ENCODE assay signal across 20 cellular contexts in genomic region chr17:19671433-19671832, GRCh38. TPM values are rescaled to one million over a fixed set of nuclear protein-coding genes. Genes with fewer than 3 reads are reported as not detected.
DNase-seq lines count a peak whose midpoint lies in the region; ATAC-seq and TF ChIP-seq lines count a peak whose summit lies in the region.
"Had no signal": no experiment of that assay in that cellular context is flagged by ENCODE, and none has a peak within 500 bp of the region (broad histone marks: within the 10 kb centered on the region; RNA-seq: fewer than 3 reads in every experiment).

No MANE protein-coding gene starts in this region.

- H3K36me3 Mint-ChIP-seq in memory B cell, result peaks cover 15% of the 10 kb centered on the region
- H3K36me3 Mint-ChIP-seq in activated CD4-positive, alpha-beta T cell treated with anti-CD3 and anti-CD28 coated beads, Interleukin-2, amount 10 ng/mL, durations not matched to agents 7 days and 5 days (ENCODE audit: low read depth), result peaks cover 2% of the 10 kb centered on the region
- peaks cover 9% of the 10 kb centered on the region for H3K36me3 Mint-ChIP-seq in activated naive CD8-positive, alpha-beta T cell treated with anti-CD3 and anti-CD28 coated beads for 36 hours
- H3K36me3 Mint-ChIP-seq: stimulated activated effector memory CD8-positive, alpha-beta T cell treated with anti-CD3 and anti-CD28 coated beads, Interleukin-12 subunit alpha, Interleukin-12 subunit beta, amount 100 ng/mL, for 72 hours had no signal

- no peak overlapping the region for H3K4me3 ChIP-seq in PC-9
- no peak overlapping the region for H3K4me3 ChIP-seq in fibroblast of the aortic adventitia (ENCODE audit: low read depth, low read length)
- H3K4me3 ChIP-seq: neural progenitor cell, tibial artery had no signal

- intact Hi-C loops in PC-9 (cut with micrococcal nuclease; ENCODE audit: unreplicated experiment), result no loop called here

- 0 out of 2 replicates have a peak, but pooled peaks cover 10% of the 10 kb centered on the region for H3K4me1 ChIP-seq in PC-9 (replicated peaks; ENCODE audit: insufficient read depth)
- H3K4me1 ChIP-seq: neural progenitor cell had no signal

- POLR2A ChIA-PET in PC-9 (lab: Charles Lee; ENCODE audit: unreplicated experiment), result interaction anchor here (0.5 to 0.6 kb wide), 2 partner anchors 215 to 287 kb away, joined by 3 to 4 read pairs; no protein-coding TSS in a partner anchor
- POLR2A ChIA-PET in activated CD4-positive, alpha-beta T cell treated with anti-CD3 and anti-CD28 coated beads, Interleukin-2, amount 10 ng/mL, durations not matched to agents 7 days and 5 days (lab: Charles Lee), result no interaction called here

- TF ChIP-seq CTCF in PC-9 (conservative IDR thresholded peaks at IDR 0.05) (no peak), fibroblast of the aortic adventitia (IDR thresholded peaks at IDR 0.05; ENCODE audit: insufficient read depth, low read length) (no peak)

- no peaks in the 10 kb centered on the region for H3K9me3 ChIP-seq in PC-9 (ENCODE audit: insufficient read depth, low read depth)
- H3K9me3 ChIP-seq: tibial artery had no signal

- H3K27ac ChIP-seq in PC-9 (0 out of 2 replicates have a peak overlapping the region, but pooled peaks have one; percentile 10), temporal lobe (ENCODE audit: low read depth, low read length) (peak overlapping the region; percentile 53)
- H3K27ac ChIP-seq: neural progenitor cell, tibial artery had no signal

- H4K20me1 ChIP-seq in PC-9 (ENCODE audit: insufficient read depth), result 0 out of 2 replicates have a peak, but pooled peaks cover under 1% of the 10 kb centered on the region

- DNase-seq in PC-9, result no peak
- peak; percentile 11 for DNase-seq in fibroblast of the aortic adventitia (ENCODE audit: low read depth)
- no peak for DNase-seq in memory B cell (ENCODE audit: low spot score in 2 of 2)
- no peak for DNase-seq in NCI-H1417 treated with DMSO at 0.1 percent for 48 hours (lab: John Stamatoyannopoulos, UW)
- DNase-seq in activated CD4-positive, alpha-beta T cell treated with anti-CD3 and anti-CD28 coated beads, Interleukin-2, amount 10 ng/mL, durations not matched to agents 7 days and 5 days, result no peak
- no peak for DNase-seq in activated naive CD8-positive, alpha-beta T cell treated with anti-CD3 and anti-CD28 coated beads for 36 hours
- DNase-seq in NCI-H1436 (lab: John Stamatoyannopoulos, UW), result no peak
- DNase-seq: activated CD4-positive, alpha-beta memory T cell treated with anti-CD3 and anti-CD28 coated beads for 36 hours; activated naive CD4-positive, alpha-beta T cell; activated T-cell treated with anti-CD3 and anti-CD28 coated beads for 4 hours; COR-L47; NCI-H1092; NCI-H2081 treated with DMSO at 0.1 percent for 48 hours; NCI-H524; SIG-M5 had no signal

- CTCF ChIA-PET in PC-9 (lab: Charles Lee), result interaction anchor here (0.5 kb wide), 1 partner anchor 48 kb away, joined by 3 read pairs; no protein-coding TSS in a partner anchor
- CTCF ChIA-PET in activated CD4-positive, alpha-beta T cell treated with anti-CD3 and anti-CD28 coated beads, Interleukin-2, amount 10 ng/mL, durations not matched to agents 7 days and 5 days (lab: Charles Lee), result no interaction called here

- no peak overlapping the region for H2AFZ ChIP-seq in PC-9
- H2AFZ ChIP-seq: neural progenitor cell had no signal

- peaks cover 69% of the 10 kb centered on the region for H3K36me3 ChIP-seq in PC-9 (ENCODE audit: low read depth)

- no peaks in the 10 kb centered on the region for H3K9me2 ChIP-seq in PC-9 (ENCODE audit: insufficient read depth)

- H3K27ac Mint-ChIP-seq in memory B cell, result peak overlapping the region; percentile 60
- no peak overlapping the region for H3K27ac Mint-ChIP-seq in activated CD4-positive, alpha-beta T cell treated with anti-CD3 and anti-CD28 coated beads, Interleukin-2, amount 10 ng/mL, durations not matched to agents 7 days and 5 days
- H3K27ac Mint-ChIP-seq in activated naive CD8-positive, alpha-beta T cell treated with anti-CD3 and anti-CD28 coated beads for 36 hours, result no peak overlapping the region
- H3K27ac Mint-ChIP-seq: activated CD4-positive, alpha-beta memory T cell treated with anti-CD3 and anti-CD28 coated beads for 36 hours had no signal

- peaks cover 12% of the 10 kb centered on the region for H3K79me2 ChIP-seq in PC-9 (ENCODE audit: low read depth)

- H3K4me3 Mint-ChIP-seq in memory B cell, result no peak overlapping the region
- H3K4me3 Mint-ChIP-seq in activated CD4-positive, alpha-beta T cell treated with anti-CD3 and anti-CD28 coated beads, Interleukin-2, amount 10 ng/mL, durations not matched to agents 7 days and 5 days, result no peak overlapping the region
- H3K4me3 Mint-ChIP-seq in activated naive CD8-positive, alpha-beta T cell treated with anti-CD3 and anti-CD28 coated beads for 36 hours, result no peak overlapping the region
- H3K4me3 Mint-ChIP-seq: activated CD4-positive, alpha-beta memory T cell treated with anti-CD3 and anti-CD28 coated beads for 36 hours; stimulated activated effector memory CD8-positive, alpha-beta T cell treated with anti-CD3 and anti-CD28 coated beads, Interleukin-12 subunit alpha, Interleukin-12 subunit beta, amount 100 ng/mL, for 72 hours had no signal

- no TSS peak for BruUV-seq in PC-9 (replicated peaks; lab: Mats Ljungman, UMichigan)

- peaks cover 9% of the 10 kb centered on the region for H3K4me1 Mint-ChIP-seq in memory B cell
- no peaks in the 10 kb centered on the region for H3K4me1 Mint-ChIP-seq in activated CD4-positive, alpha-beta T cell treated with anti-CD3 and anti-CD28 coated beads, Interleukin-2, amount 10 ng/mL, durations not matched to agents 7 days and 5 days
- H3K4me1 Mint-ChIP-seq in activated naive CD8-positive, alpha-beta T cell treated with anti-CD3 and anti-CD28 coated beads for 36 hours, result no peaks in the 10 kb centered on the region
- H3K4me1 Mint-ChIP-seq: stimulated activated effector memory CD8-positive, alpha-beta T cell treated with anti-CD3 and anti-CD28 coated beads, Interleukin-12 subunit alpha, Interleukin-12 subunit beta, amount 100 ng/mL, for 72 hours had no signal

- peaks cover 46% of the 10 kb centered on the region for H3F3A ChIP-seq in PC-9 (ENCODE audit: insufficient read depth, low read depth)

- ATAC-seq in memory B cell (ENCODE audit: low read depth), result no peak
- ATAC-seq: stimulated activated effector memory CD8-positive, alpha-beta T cell treated with anti-CD3 and anti-CD28 coated beads, Interleukin-12 subunit alpha, Interleukin-12 subunit beta, amount 100 ng/mL, for 72 hours had no signal

- no peaks in the 10 kb centered on the region for H3K9me3 Mint-ChIP-seq in memory B cell
- no peaks in the 10 kb centered on the region for H3K9me3 Mint-ChIP-seq in activated CD4-positive, alpha-beta T cell treated with anti-CD3 and anti-CD28 coated beads, Interleukin-2, amount 10 ng/mL, durations not matched to agents 7 days and 5 days
- no peaks in the 10 kb centered on the region for H3K9me3 Mint-ChIP-seq in activated naive CD8-positive, alpha-beta T cell treated with anti-CD3 and anti-CD28 coated beads for 36 hours
- H3K9me3 Mint-ChIP-seq: activated CD4-positive, alpha-beta memory T cell treated with anti-CD3 and anti-CD28 coated beads for 36 hours; stimulated activated effector memory CD8-positive, alpha-beta T cell treated with anti-CD3 and anti-CD28 coated beads, Interleukin-12 subunit alpha, Interleukin-12 subunit beta, amount 100 ng/mL, for 72 hours had no signal

- no peaks in the 10 kb centered on the region for H3K27me3 ChIP-seq in PC-9 (ENCODE audit: insufficient read depth, low read depth)
- H3K27me3 ChIP-seq: neural progenitor cell, tibial artery had no signal

- H3K27me3 Mint-ChIP-seq in memory B cell, result no peaks in the 10 kb centered on the region
- no peaks in the 10 kb centered on the region for H3K27me3 Mint-ChIP-seq in activated CD4-positive, alpha-beta T cell treated with anti-CD3 and anti-CD28 coated beads, Interleukin-2, amount 10 ng/mL, durations not matched to agents 7 days and 5 days
- H3K27me3 Mint-ChIP-seq in activated naive CD8-positive, alpha-beta T cell treated with anti-CD3 and anti-CD28 coated beads for 36 hours, result no peaks in the 10 kb centered on the region
- H3K27me3 Mint-ChIP-seq: activated CD4-positive, alpha-beta memory T cell treated with anti-CD3 and anti-CD28 coated beads for 36 hours had no signal

- H3K4me2 ChIP-seq in PC-9, result no peak overlapping the region
- H3K4me2 ChIP-seq: neural progenitor cell had no signal

RNA-seq across cellular contexts. Expression of gene ALDH3A2, which starts 22.9 kb away (rescaled TPM):
- total RNA-seq in PC-9 (2021), result 271 and 290 TPM in 2 replicates
- 59.7 and 165 TPM in 2 replicates for total RNA-seq in fibroblast of the aortic adventitia (ENCODE audit: low replicate concordance)
- 55.8 TPM for total RNA-seq in temporal lobe
- 10 to 100 TPM; 21.3 to 25.8 TPM for total RNA-seq in activated CD4-positive, alpha-beta T cell treated with anti-CD3 and anti-CD28 coated beads, Interleukin-2, amount 10 ng/mL, durations not matched to agents 7 days and 5 days
- total RNA-seq in activated naive CD8-positive, alpha-beta T cell treated with anti-CD3 and anti-CD28 coated beads for 36 hours, result 10 to 100 TPM; 22.0 to 26.0 TPM

RNA-seq across cellular contexts. Expression of gene SLC47A2, which starts 45.0 kb away (rescaled TPM):
- 38.9 and 42.6 TPM in 2 replicates for total RNA-seq in PC-9 (2021)
- total RNA-seq in fibroblast of the aortic adventitia (ENCODE audit: low replicate concordance), result 0.33 TPM in 1 of 2 replicates, not detected in the other
- 0.74 TPM for total RNA-seq in temporal lobe
- total RNA-seq in activated CD4-positive, alpha-beta T cell treated with anti-CD3 and anti-CD28 coated beads, Interleukin-2, amount 10 ng/mL, durations not matched to agents 7 days and 5 days, result not detected
- total RNA-seq in activated naive CD8-positive, alpha-beta T cell treated with anti-CD3 and anti-CD28 coated beads for 36 hours, result not detected
- total RNA-seq: activated CD4-positive, alpha-beta memory T cell treated with anti-CD3 and anti-CD28 coated beads for 36 hours; T-helper 1 cell treated with Interleukin-12 subunit alpha and Interleukin-12 subunit beta and Interleukin-4 antibody, amounts not matched to agents 30 ng/mL and 1 ng/mL, for 36 hours had no signal

Comparison
In these comparisons a context has a peak if more than half of its experiments do, and no peak if none do; other contexts are left out.
1. RNA of gene SLC47A2, which starts 45.0 kb away (total RNA-seq): 38.9 to 42.6 TPM in PC-9; 0.74 TPM in temporal lobe (single experiment), 0.33 TPM in fibroblast of the aortic adventitia, not detected in activated CD4-positive, alpha-beta T cell treated with anti-CD3 and anti-CD28 coated beads, Interleukin-2, amount 10 ng/mL, durations not matched to agents 7 days and 5 days and not detected in activated naive CD8-positive, alpha-beta T cell treated with anti-CD3 and anti-CD28 coated beads for 36 hours; every median in the first group is over 10 times any median in the second.